Comparison of ENCODE assay signal across 9 cellular contexts in genomic region chr12:51821423-51822260, GRCh38. TPM values are rescaled to one million over a fixed set of nuclear protein-coding genes. Genes with fewer than 3 reads are reported as not detected.
DNase-seq lines count a peak whose midpoint lies in the region; ATAC-seq and TF ChIP-seq lines count a peak whose summit lies in the region.
"Had no signal": no experiment of that assay in that cellular context is flagged by ENCODE, and none has a peak within 500 bp of the region (broad histone marks: within the 10 kb centered on the region; RNA-seq: fewer than 3 reads in every experiment).

No MANE protein-coding gene starts in this region.

- H3K4me1 ChIP-seq in NT2/D1 (ENCODE audit: insufficient read depth, insufficient read length), result peaks cover 12% of the 10 kb centered on the region

- H3K4me3 ChIP-seq in AG10803 (ENCODE audit: low read length) (peak overlapping the region; percentile 62), NT2/D1 (ENCODE audit: insufficient read length, low read depth) (peak overlapping the region; percentile 81), dorsolateral prefrontal cortex (peak overlapping the region; percentile 49 to 78 (median 67))

- H3K4me1 Mint-ChIP-seq in neural crest cell, result peaks cover 13% of the 10 kb centered on the region

- peak overlapping the region; percentile 34 for H3K4me3 Mint-ChIP-seq in neural crest cell
- H3K4me3 Mint-ChIP-seq: T-helper 1 cell treated with Interleukin-12 subunit alpha and Interleukin-12 subunit beta and Interleukin-4 antibody, amounts not matched to agents 30 μg/mL and 1 μg/mL, for 36 hours had no signal

- no peak overlapping the region for H3K27ac Mint-ChIP-seq in neural crest cell (ENCODE audit: unreplicated experiment)
- H3K27ac Mint-ChIP-seq: T-helper 1 cell treated with Interleukin-12 subunit alpha and Interleukin-12 subunit beta and Interleukin-4 antibody, amounts not matched to agents 30 μg/mL and 1 μg/mL, for 36 hours had no signal

- intact Hi-C loops in dorsolateral prefrontal cortex (cut with DNase I), result loop anchor here (1.0 to 5.0 kb wide), 4 partner anchors 69 to 399 kb away; partner anchors contain the start of gene SLC4A8 (in 2 of the 2)

- peaks cover 25% of the 10 kb centered on the region for H3K36me3 ChIP-seq in NT2/D1 (ENCODE audit: insufficient read depth, insufficient read length, low read length)

- peaks cover 16% of the 10 kb centered on the region; the same call in 1 of the 2 replicates for H3K9me3 ChIP-seq in NT2/D1 (ENCODE audit: insufficient read depth, low read length)

- DNase-seq in AG10803 (ENCODE audit: low read depth) (no peak), NT2/D1 (ENCODE audit: low read depth, low spot score) (no peak), dorsolateral prefrontal cortex (no peak), neural crest cell (ENCODE audit: low read depth, low spot score) (no peak), middle frontal gyrus (ENCODE audit: extremely low spot score, low spot score) (no peak), UCSD-AML1 (lab: John Stamatoyannopoulos, UW; ENCODE audit: unreplicated experiment) (no peak)

- H3K27me3 Mint-ChIP-seq in neural crest cell (ENCODE audit: low read depth), result peaks cover 11% of the 10 kb centered on the region

- H3K9me3 Mint-ChIP-seq in neural crest cell, result no peaks in the 10 kb centered on the region
- H3K9me3 Mint-ChIP-seq: T-helper 1 cell treated with Interleukin-12 subunit alpha and Interleukin-12 subunit beta and Interleukin-4 antibody, amounts not matched to agents 30 μg/mL and 1 μg/mL, for 36 hours had no signal

- peak overlapping the region in 54 of 59 donors; percentile 38 to 96 (median 84) for H3K27ac ChIP-seq in dorsolateral prefrontal cortex

- TF ChIP-seq CTCF in AG10803 (conservative IDR thresholded peaks at IDR 0.05; ENCODE audit: low read length) (no peak), dorsolateral prefrontal cortex (IDR thresholded peaks at IDR 0.05 in 54 of 56, conservative IDR thresholded peaks at IDR 0.05 in 2 of 56; ENCODE audit: low read depth in 1 of 56, partially characterized antibody in 56 of 56) (no peak), neural crest cell (conservative IDR thresholded peaks at IDR 0.05) (no peak)

- H3K9ac ChIP-seq in NT2/D1 (ENCODE audit: insufficient read length, low read depth), result peak overlapping the region; percentile 93

- peaks cover 12% of the 10 kb centered on the region for H3K36me3 Mint-ChIP-seq in neural crest cell (ENCODE audit: low read depth)

- ATAC-seq in GM21423 (IDR thresholded peaks at IDR 0.05; ENCODE audit: unreplicated experiment) (no peak), HG02798 (IDR thresholded peaks at IDR 0.05; ENCODE audit: poor library complexity, unreplicated experiment) (no peak)

- H3K27me3 ChIP-seq in NT2/D1 (ENCODE audit: insufficient read depth, insufficient read length), result peaks cover 3% of the 10 kb centered on the region
- H3K27me3 ChIP-seq in dorsolateral prefrontal cortex, result no peaks in the 10 kb centered on the region

RNA-seq across cellular contexts. Expression of gene FIGNL2, which starts 26.9 kb away (rescaled TPM):
- 1 to 10 TPM in 119 of 120 experiments, under 1 TPM in 1; 0.93 to 4.3 (median 2.1) TPM for total RNA-seq in dorsolateral prefrontal cortex
- total RNA-seq in neural crest cell, result 38.0 and 39.7 TPM in 2 replicates
